Comparison of ENCODE assay signal across 22 cellular contexts in genomic region chr11:67745181-67745726, GRCh38.
"Had no signal": no experiment of that assay in that cellular context is flagged by ENCODE, and none has a peak within 500 bp of the region (broad histone marks: within the 10 kb centered on the region; RNA-seq: fewer than 3 reads in every experiment).

No MANE protein-coding gene starts in this region.

- FAIRE-seq: astrocyte had no signal

- H3K9me3 Mint-ChIP-seq: activated T-helper 17 cell treated with anti-CD3 and anti-CD28 coated beads, Interleukin-2, amount 50 U/mL, for 72 hours had no signal

- H3K36me3 ChIP-seq: Peyer's patch had no signal

- H3K27me3 ChIP-seq: Peyer's patch had no signal

- DNase-seq: activated CD4-positive, alpha-beta T cell treated with anti-CD3 and anti-CD28 coated beads for 4 hours; activated CD4-positive, alpha-beta T cell treated with anti-CD3 and anti-CD28 coated beads, Interleukin-2, amount 50 U/mL, for 4 hours; activated CD8-positive, alpha-beta memory T cell treated with anti-CD3 and anti-CD28 coated beads, Interleukin-2, amount 10 ng/mL, durations not matched to agents 7 days and 5 days; activated gamma-delta T cell; activated naive CD4-positive, alpha-beta T cell treated with anti-CD3 and anti-CD28 coated beads for 36 hours; activated T-cell treated with anti-CD3 and anti-CD28 coated beads, Interleukin-2, amount 50 U/mL, for 48 hours; amygdala; cerebellar nuclear complex; NCI-H1048; NCI-H146; NCI-H187 treated with DMSO at 0.1 percent for 48 hours; NCI-H2081 treated with DMSO at 0.1 percent for 48 hours; NCI-H446; NCI-H524; Peyer's patch; SHP77 treated with DMSO at 0.1 percent for 48 hours had no signal

- H3K4me3 Mint-ChIP-seq: activated CD8-positive, alpha-beta memory T cell treated with anti-CD3 and anti-CD28 coated beads, Interleukin-2, amount 10 ng/mL, durations not matched to agents 7 days and 5 days; activated naive CD4-positive, alpha-beta T cell treated with anti-CD3 and anti-CD28 coated beads for 36 hours; activated naive CD8-positive, alpha-beta T cell; activated T-helper 17 cell treated with anti-CD3 and anti-CD28 coated beads, Interleukin-2, amount 50 U/mL, for 72 hours; T-helper 1 cell treated with Interleukin-12 subunit alpha and Interleukin-12 subunit beta and Interleukin-4 antibody, amounts not matched to agents 30 μg/mL and 1 μg/mL, for 36 hours had no signal

- H3K4me3 ChIP-seq: Peyer's patch had no signal

- H3K4me1 ChIP-seq: Peyer's patch had no signal

- H3K4me1 Mint-ChIP-seq: activated CD8-positive, alpha-beta memory T cell treated with anti-CD3 and anti-CD28 coated beads, Interleukin-2, amount 10 ng/mL, durations not matched to agents 7 days and 5 days; activated T-helper 17 cell treated with anti-CD3 and anti-CD28 coated beads, Interleukin-2, amount 50 U/mL, for 72 hours had no signal

- ATAC-seq: activated CD4-positive, CD25-positive, alpha-beta regulatory T cell treated with anti-CD3 and anti-CD28 coated beads, Interleukin-2, amount 50 U/mL, for 24 hours; activated CD8-positive, alpha-beta memory T cell treated with anti-CD3 and anti-CD28 coated beads, Interleukin-2, amount 10 ng/mL, durations not matched to agents 7 days and 5 days; activated T-helper 17 cell treated with anti-CD3 and anti-CD28 coated beads, Interleukin-2, amount 50 U/mL, for 72 hours had no signal

- H3K27ac ChIP-seq: Peyer's patch had no signal

- H3K9me3 ChIP-seq: Peyer's patch had no signal

- H3K27ac Mint-ChIP-seq: activated CD8-positive, alpha-beta memory T cell treated with anti-CD3 and anti-CD28 coated beads, Interleukin-2, amount 10 ng/mL, durations not matched to agents 7 days and 5 days; activated naive CD4-positive, alpha-beta T cell treated with anti-CD3 and anti-CD28 coated beads for 36 hours; activated naive CD8-positive, alpha-beta T cell; activated T-helper 17 cell treated with anti-CD3 and anti-CD28 coated beads, Interleukin-2, amount 50 U/mL, for 72 hours; T-helper 1 cell treated with Interleukin-12 subunit alpha and Interleukin-12 subunit beta and Interleukin-4 antibody, amounts not matched to agents 30 μg/mL and 1 μg/mL, for 36 hours had no signal

- H3K36me3 Mint-ChIP-seq: activated CD8-positive, alpha-beta memory T cell treated with anti-CD3 and anti-CD28 coated beads, Interleukin-2, amount 10 ng/mL, durations not matched to agents 7 days and 5 days; activated naive CD8-positive, alpha-beta T cell; brain had no signal
